ENCODE assay signal across 9 cellular contexts in genomic region chr16:27222499-27223225, GRCh38. TPM values are rescaled to one million over a fixed set of nuclear protein-coding genes. Genes with fewer than 3 reads are reported as not detected.
DNase-seq lines count a peak whose midpoint lies in the region; ATAC-seq and TF ChIP-seq lines count a peak whose summit lies in the region.
"Had no signal": no experiment of that assay in that cellular context is flagged by ENCODE, and none has a peak within 500 bp of the region (broad histone marks: within the 10 kb centered on the region; RNA-seq: fewer than 3 reads in every experiment).

No MANE protein-coding gene starts in this region.

- 65% methylated on average over 17 of the region's 24 CpGs for WGBS in SK-N-SH (ENCODE audit: low lambda C conversion rate)
- WGBS in smooth muscle cell (ENCODE audit: low lambda C conversion rate), result 57% methylated on average over 24 of the region's 24 CpGs

- H3K9me2 ChIP-seq in SK-N-SH, result no peaks in the 10 kb centered on the region

- H3K4me2 ChIP-seq in SK-N-SH, result no peak overlapping the region
- peak overlapping the region; percentile 51 for H3K4me2 ChIP-seq in smooth muscle cell

- no peak for TF ChIP-seq EP300 in SK-N-SH (IDR thresholded peaks at IDR 0.05; ENCODE audit: borderline replicate concordance in 1 of 2, low read depth in 1 of 2, low read length in 1 of 2)

- H3K79me2 ChIP-seq in SK-N-SH (ENCODE audit: insufficient read depth) (no peaks in the 10 kb centered on the region), smooth muscle cell (ENCODE audit: low read depth) (no peaks in the 10 kb centered on the region)

- POLR2A ChIA-PET in SK-N-SH (lab: Yijun Ruan, JAX), result interaction anchor here (1.3 kb wide), 2 partner anchors 45 to 113 kb away, joined by 3 to 4 read pairs; partner anchors contain the start of gene NSMCE1

- DNase-seq in H4 (ENCODE audit: low spot score) (peak; percentile 49), SK-N-SH (peak; percentile 51), right atrium auricular region (ENCODE audit: low spot score) (peak; percentile 80), smooth muscle cell (lab: John Stamatoyannopoulos, UW; ENCODE audit: unreplicated experiment) (peak; percentile 53), SW 1271 (lab: John Stamatoyannopoulos, UW) (no peak)
- no peak for DNase-seq in activated CD4-positive, CD25-positive, alpha-beta regulatory T cell treated with anti-CD3 and anti-CD28 coated beads, Interleukin-2, amount 50 U/mL, for 72 hours
- DNase-seq: anterior cingulate cortex, KG1 had no signal

- H3K27me3 ChIP-seq in SK-N-SH (ENCODE audit: insufficient read depth) (no peaks in the 10 kb centered on the region), right atrium auricular region (no peaks in the 10 kb centered on the region), smooth muscle cell (ENCODE audit: low read depth) (no peaks in the 10 kb centered on the region)

- no peak for TF ChIP-seq RAD21 in SK-N-SH (IDR thresholded peaks at IDR 0.05; ENCODE audit: low read length)

- H3K36me3 ChIP-seq in SK-N-SH (replicated peaks in 1 of 2; ENCODE audit: control insufficient read depth in 1 of 2, insufficient read depth in 2 of 2, low read length in 1 of 2) (peaks cover 0 to 13% of the 10 kb centered on the region in 2 experiments), right atrium auricular region (no peaks in the 10 kb centered on the region), smooth muscle cell (ENCODE audit: low read depth) (no peaks in the 10 kb centered on the region)

- TF ChIP-seq CTCF in SK-N-SH (IDR thresholded peaks at IDR 0.05) (no peak), right atrium auricular region (IDR thresholded peaks at IDR 0.05) (no peak), smooth muscle cell (IDR thresholded peaks at IDR 0.05; ENCODE audit: borderline replicate concordance, insufficient read depth, poor library complexity, severe bottlenecking) (no peak)

- H3F3A ChIP-seq in SK-N-SH (replicated peaks; ENCODE audit: insufficient read depth) (no peaks in the 10 kb centered on the region), smooth muscle cell (ENCODE audit: low read depth) (no peaks in the 10 kb centered on the region)

- H3K4me1 ChIP-seq in SK-N-SH (ENCODE audit: control insufficient read depth in 1 of 2, insufficient read depth in 2 of 2, low read depth in 1 of 2, low read length in 1 of 2), result peaks cover 0 to 19% of the 10 kb centered on the region in 2 experiments; a peak in 1 of 4 replicates
- H3K4me1 ChIP-seq in right atrium auricular region, result peaks cover 0 to 20% of the 10 kb centered on the region in 2 donors
- no peaks in the 10 kb centered on the region for H3K4me1 ChIP-seq in smooth muscle cell (ENCODE audit: low read depth)

- CTCF ChIA-PET in SK-N-SH (lab: Yijun Ruan, JAX), result interaction anchor here (0.8 to 7.9 kb wide), 4 partner anchors 10 to 145 kb away, joined by 3 to 66 read pairs (median 3); no protein-coding TSS in a partner anchor

- H3K27ac ChIP-seq in SK-N-SH (ENCODE audit: low read depth in 2 of 2, low read length in 1 of 2), result peak overlapping the region in 1 of 2 experiments; percentile 7; a peak in 2 of 4 replicates
- H3K27ac ChIP-seq in right atrium auricular region, result peak overlapping the region; percentile 69 to 80
- no peak overlapping the region for H3K27ac ChIP-seq in smooth muscle cell (ENCODE audit: low read depth)

- no peak overlapping the region for H3K9ac ChIP-seq in SK-N-SH
- H3K9ac ChIP-seq in smooth muscle cell (ENCODE audit: low read depth), result no peak overlapping the region

- ATAC-seq in HG03432 (IDR thresholded peaks at IDR 0.05; ENCODE audit: unreplicated experiment), result no peak

- no peak overlapping the region for H3K4me3 ChIP-seq in SK-N-SH (ENCODE audit: low read depth in 2 of 2, low read length in 1 of 2)
- no peak overlapping the region for H3K4me3 ChIP-seq in right atrium auricular region
- no peak overlapping the region for H3K4me3 ChIP-seq in smooth muscle cell

- H4K20me1 ChIP-seq in SK-N-SH (ENCODE audit: insufficient read depth) (no peaks in the 10 kb centered on the region), smooth muscle cell (ENCODE audit: low read depth) (no peaks in the 10 kb centered on the region)

- H3K9me3 ChIP-seq in SK-N-SH, result no peaks in the 10 kb centered on the region
- no peaks in the 10 kb centered on the region for H3K9me3 ChIP-seq in right atrium auricular region
- H3K9me3 ChIP-seq in smooth muscle cell (replicated peaks; ENCODE audit: low read depth), result no peaks in the 10 kb centered on the region

- no peak overlapping the region for H2AFZ ChIP-seq in SK-N-SH (ENCODE audit: low read depth)
- no peak overlapping the region for H2AFZ ChIP-seq in smooth muscle cell (ENCODE audit: low read depth)

TF ChIP-seq in SK-N-SH, 30 proteins besides CTCF, POLR2A, EP300 and RAD21:
- TF ChIP-seq SMC3 (IDR thresholded peaks at IDR 0.05; ENCODE audit: low read depth, low read length) (no peak), YY1 (IDR thresholded peaks at IDR 0.05; ENCODE audit: low read depth) (no peak), SIN3A (IDR thresholded peaks at IDR 0.05; ENCODE audit: borderline replicate concordance, low read depth, low read length) (no peak), MXI1 (IDR thresholded peaks at IDR 0.05; ENCODE audit: low read depth, low read length) (no peak), MAX (IDR thresholded peaks at IDR 0.05; ENCODE audit: low read depth) (no peak), GATA2 (CRISPR knock-in tag; IDR thresholded peaks at IDR 0.05) (peak; percentile 27; the same call in 1 of the 2 replicates), NRF1 (IDR thresholded peaks at IDR 0.05; ENCODE audit: low read depth, low read length) (no peak)

RNA-seq across cellular contexts. Expression of gene KDM8, which starts 19.3 kb away (rescaled TPM):
- total RNA-seq in H4 (2014; rRNA removed; shearing (Covaris generic)), result 3.6 and 5.0 TPM in 2 replicates
- polyA plus RNA-seq in SK-N-SH (2012; rRNA removed), result 3.3 and 3.9 TPM in 2 replicates
- polyA plus RNA-seq in SK-N-SH (2012; cell fraction: cytosol; rRNA removed), result 1.5 and 2.2 TPM in 2 replicates
- polyA plus RNA-seq in SK-N-SH (2012; cell fraction: nucleus; rRNA removed), result 10.9 and 11.8 TPM in 2 replicates
- total RNA-seq in right atrium auricular region, result 1 to 10 TPM; 2.9 to 3.8 TPM
- 0.81 and 2.6 TPM in 2 replicates for total RNA-seq in smooth muscle cell
- 3.1 and 3.5 TPM in 2 replicates for polyA plus RNA-seq in smooth muscle cell

RNA-seq across cellular contexts. Expression of gene NSMCE1, which starts 45.9 kb away (rescaled TPM):
- total RNA-seq in H4 (2014; rRNA removed; shearing (Covaris generic)), result 49.4 and 52.6 TPM in 2 replicates
- polyA plus RNA-seq in SK-N-SH (2012; rRNA removed), result 37.9 and 39.8 TPM in 2 replicates
- polyA plus RNA-seq in SK-N-SH (2012; cell fraction: cytosol; rRNA removed), result 45.3 and 46.1 TPM in 2 replicates
- polyA plus RNA-seq in SK-N-SH (2012; cell fraction: nucleus; rRNA removed), result 20.5 and 24.4 TPM in 2 replicates
- 10 to 100 TPM; 24.0 to 35.8 TPM for total RNA-seq in right atrium auricular region
- 35.7 and 36.9 TPM in 2 replicates for total RNA-seq in smooth muscle cell
- polyA plus RNA-seq in smooth muscle cell, result 59.1 and 61.2 TPM in 2 replicates

Comparison
In these comparisons a context has a peak if more than half of its experiments do, and no peak if none do; other contexts are left out.
1. DNase-seq: peak in H4 (single experiment), SK-N-SH (single experiment), right atrium auricular region (single experiment) and smooth muscle cell (single experiment); none in SW 1271 (0 of 2) and activated CD4-positive, CD25-positive, alpha-beta regulatory T cell treated with anti-CD3 and anti-CD28 coated beads, Interleukin-2, amount 50 U/mL, for 72 hours (single experiment).